In the genomic region with DNA sequence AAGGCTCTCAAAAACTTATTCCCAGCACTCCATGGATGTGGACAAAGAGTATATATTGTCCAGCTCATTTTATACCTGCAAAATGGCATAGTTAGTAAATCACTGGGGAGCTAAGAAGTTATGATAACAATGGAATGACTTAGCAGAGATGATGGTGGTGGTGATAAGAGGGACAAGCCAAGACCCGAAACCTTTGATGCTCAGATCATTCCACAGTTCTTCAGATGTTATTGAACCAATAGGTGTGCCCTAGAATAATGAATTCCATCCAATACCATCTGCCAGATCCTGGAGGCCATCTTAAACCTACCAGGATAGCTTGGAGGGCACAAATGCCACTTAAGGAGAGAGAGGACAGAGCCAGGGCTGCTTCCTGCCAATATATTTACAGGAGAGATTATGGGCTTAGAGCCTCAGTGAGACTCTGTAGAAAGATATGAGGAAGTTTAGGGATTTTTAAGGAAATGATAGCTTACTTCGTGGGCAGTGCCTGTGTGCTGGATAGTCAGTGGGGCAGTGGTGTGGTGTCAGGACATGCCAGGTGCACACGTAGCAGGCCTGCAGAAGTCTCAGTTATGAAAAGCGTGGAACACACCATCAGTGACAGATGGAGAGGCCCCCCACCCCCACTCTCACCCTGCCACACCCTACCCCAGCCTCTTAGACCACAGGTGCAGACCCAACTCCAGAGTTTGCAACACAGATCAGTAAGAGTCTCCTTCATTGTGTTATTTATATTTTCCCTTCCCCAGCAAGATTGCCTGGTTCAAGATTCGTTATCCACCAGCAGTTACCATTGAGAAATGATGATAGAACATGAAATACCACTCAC, we compare ENCODE assay signal across 19 cellular contexts.
DNase-seq lines count a peak whose midpoint lies in the region; ATAC-seq and TF ChIP-seq lines count a peak whose summit lies in the region.
"Had no signal": no experiment of that assay in that cellular context is flagged by ENCODE, and none has a peak within 500 bp of the region (broad histone marks: within the 10 kb centered on the region; RNA-seq: fewer than 3 reads in every experiment).

No MANE protein-coding gene starts in this region.

- no peak for ATAC-seq in DND-41 (ENCODE audit: insufficient read depth, low read depth)
- ATAC-seq in lung (ENCODE audit: insufficient read depth, low FRiP score): no peak
- ATAC-seq: Panc1, WTC11 had no signal

- H3K27me3 Mint-ChIP-seq in activated CD4-positive, alpha-beta memory T cell treated with anti-CD3 and anti-CD28 coated beads, Interleukin-2, amount 10 ng/mL, durations not matched to agents 7 days and 5 days: no peaks in the 10 kb centered on the region
- H3K27me3 Mint-ChIP-seq: stimulated activated naive CD8-positive, alpha-beta T cell treated with anti-CD3 and anti-CD28 coated beads, Interleukin-15, amount 100 ng/mL, for 72 hours had no signal

- CTCF ChIA-PET in activated CD4-positive, alpha-beta memory T cell treated with anti-CD3 and anti-CD28 coated beads, Interleukin-2, amount 10 ng/mL, durations not matched to agents 7 days and 5 days (lab: Charles Lee): interaction anchor here (0.7 to 3.2 kb wide), 5 partner anchors 8 to 492 kb away, joined by 3 to 20 read pairs (median 5); partner anchors contain the start of gene SUPT3H

- H4K20me1 ChIP-seq in DND-41 (ENCODE audit: insufficient read depth, low read length): no peaks in the 10 kb centered on the region; the same call in 1 of the 2 replicates

- H3K36me3 ChIP-seq in DND-41 (ENCODE audit: insufficient read depth, low read length) (no peaks in the 10 kb centered on the region), lung (ENCODE audit: control insufficient read depth in 2 of 2, insufficient read depth in 2 of 2, low read length in 2 of 2) (no peaks in the 10 kb centered on the region)

- no peak overlapping the region for H3K4me3 Mint-ChIP-seq in activated CD4-positive, alpha-beta memory T cell treated with anti-CD3 and anti-CD28 coated beads, Interleukin-2, amount 10 ng/mL, durations not matched to agents 7 days and 5 days
- H3K4me3 Mint-ChIP-seq: nephron progenitor cell, WTC11 had no signal

- H3K4me1 ChIP-seq in DND-41 (ENCODE audit: insufficient read depth, low read length) (peaks cover 39% of the 10 kb centered on the region), lung (ENCODE audit: control insufficient read depth in 2 of 2, insufficient read depth in 2 of 2, low read length in 2 of 2) (no peaks in the 10 kb centered on the region)

- H3K27ac ChIP-seq in DND-41 (ENCODE audit: low read length) (no peak overlapping the region), lung (ENCODE audit: low read depth in 1 of 2, low read length in 1 of 2) (no peak overlapping the region)

- peak overlapping the region; percentile 94 for H3K27ac Mint-ChIP-seq in activated CD4-positive, alpha-beta memory T cell treated with anti-CD3 and anti-CD28 coated beads, Interleukin-2, amount 10 ng/mL, durations not matched to agents 7 days and 5 days
- H3K27ac Mint-ChIP-seq: nephron progenitor cell; stimulated activated naive CD8-positive, alpha-beta T cell treated with anti-CD3 and anti-CD28 coated beads, Interleukin-15, amount 100 ng/mL, for 72 hours; WTC11 had no signal

- no peak overlapping the region for H3K4me3 ChIP-seq in DND-41 (ENCODE audit: low read depth in 1 of 2, low read length in 2 of 2)
- H3K4me3 ChIP-seq in lung: no peak overlapping the region

- H3K9ac ChIP-seq in DND-41 (ENCODE audit: low read depth, low read length): no peak overlapping the region

- WGBS in lung, 2 donors: 64 to 75% methylated on average over 5 of the region's 5 CpGs

- 0 out of 2 replicates have a peak overlapping the region, but pooled peaks have one; percentile 51 for H3K4me2 ChIP-seq in DND-41 (ENCODE audit: insufficient read depth, low read length)

- peak; percentile 55 for DNase-seq in NCI-H82 (lab: John Stamatoyannopoulos, UW)
- DNase-seq in NCI-H82 treated with DMSO at 0.1 percent for 48 hours (lab: John Stamatoyannopoulos, UW; ENCODE audit: unreplicated experiment): no peak
- peak; percentile 24 for DNase-seq in DND-41
- no peak for DNase-seq in activated CD4-positive, alpha-beta memory T cell treated with anti-CD3 and anti-CD28 coated beads, Interleukin-2, amount 10 ng/mL, durations not matched to agents 7 days and 5 days
- DNase-seq in lung (ENCODE audit: low spot score): peak; percentile 3
- no peak for DNase-seq in cortex of kidney (lab: John Stamatoyannopoulos, UW)
- DNase-seq in occipital lobe (lab: John Stamatoyannopoulos, UW): no peak
- no peak for DNase-seq in stimulated activated CD4-positive, alpha-beta T cell treated with anti-CD3 and anti-CD28 coated beads, Interleukin-2, amount 100 ng/mL, for 24 hours
- DNase-seq: 8988T, anterior cingulate cortex, C1 segment of cervical spinal cord, DMS79 treated with DMSO at 0.1 percent for 48 hours, HCEC 1CT, NCI-H2107, NCI-H526, nephron progenitor cell had no signal

- H3K27me3 ChIP-seq in DND-41 (ENCODE audit: insufficient read depth, low read length, poor library complexity) (no peaks in the 10 kb centered on the region), lung (ENCODE audit: control insufficient read depth, insufficient read depth) (no peaks in the 10 kb centered on the region)

- peaks cover 4% of the 10 kb centered on the region for H3K9me3 Mint-ChIP-seq in activated CD4-positive, alpha-beta memory T cell treated with anti-CD3 and anti-CD28 coated beads, Interleukin-2, amount 10 ng/mL, durations not matched to agents 7 days and 5 days

- H3K4me1 Mint-ChIP-seq in activated CD4-positive, alpha-beta memory T cell treated with anti-CD3 and anti-CD28 coated beads, Interleukin-2, amount 10 ng/mL, durations not matched to agents 7 days and 5 days: peaks cover 87% of the 10 kb centered on the region

- TF ChIP-seq CTCF in DND-41 (IDR thresholded peaks at IDR 0.05; ENCODE audit: borderline replicate concordance, extremely low read depth, low read length, poor library complexity, severe bottlenecking) (no peak), lung (IDR thresholded peaks at IDR 0.05; ENCODE audit: control extremely low read depth, extremely low read depth) (no peak)

- no peak overlapping the region for H2AFZ ChIP-seq in DND-41 (ENCODE audit: low read depth, low read length)

- H3K9me3 ChIP-seq in DND-41 (ENCODE audit: insufficient read depth, low read length, severe bottlenecking) (no peaks in the 10 kb centered on the region), lung (ENCODE audit: control insufficient read depth in 2 of 2, insufficient read depth in 1 of 2, low read length in 1 of 2) (no peaks in the 10 kb centered on the region)

- H3K79me2 ChIP-seq in DND-41 (ENCODE audit: insufficient read depth, low read length): no peaks in the 10 kb centered on the region

- peaks cover 31% of the 10 kb centered on the region for H3K36me3 Mint-ChIP-seq in activated CD4-positive, alpha-beta memory T cell treated with anti-CD3 and anti-CD28 coated beads, Interleukin-2, amount 10 ng/mL, durations not matched to agents 7 days and 5 days (ENCODE audit: low read depth)

- POLR2A ChIA-PET in activated CD4-positive, alpha-beta memory T cell treated with anti-CD3 and anti-CD28 coated beads, Interleukin-2, amount 10 ng/mL, durations not matched to agents 7 days and 5 days (lab: Charles Lee): interaction anchor here (0.8 to 3.0 kb wide), 24 partner anchors 8 to 956 kb away, joined by 3 to 29 read pairs (median 5); partner anchors contain the start of gene SUPT3H

Comparison
In these comparisons a context has a peak if more than half of its experiments do, and no peak if none do; other contexts are left out.
1. DNase-seq: peak in NCI-H82 (single experiment), DND-41 (single experiment) and lung (single experiment); none in NCI-H82 treated with DMSO at 0.1 percent for 48 hours (single experiment), activated CD4-positive, alpha-beta memory T cell treated with anti-CD3 and anti-CD28 coated beads, Interleukin-2, amount 10 ng/mL, durations not matched to agents 7 days and 5 days (single experiment), cortex of kidney (single experiment), occipital lobe (single experiment) and stimulated activated CD4-positive, alpha-beta T cell treated with anti-CD3 and anti-CD28 coated beads, Interleukin-2, amount 100 ng/mL, for 24 hours (0 of 2).